In genomic region chr21:44428281-44428942, GRCh38 we compare ENCODE assay signal across 8 cellular contexts. TPM values are rescaled to one million over a fixed set of nuclear protein-coding genes. Genes with fewer than 3 reads are reported as not detected.
DNase-seq lines count a peak whose midpoint lies in the region; ATAC-seq and TF ChIP-seq lines count a peak whose summit lies in the region.

No MANE protein-coding gene starts in this region.

- H3K4me1 ChIP-seq in gastroesophageal sphincter = no peaks in the 10 kb centered on the region

- ATAC-seq in GM21390 (IDR thresholded peaks at IDR 0.05; ENCODE audit: unreplicated experiment) = no peak
- no peak for ATAC-seq in HG03521 (IDR thresholded peaks at IDR 0.05; ENCODE audit: unreplicated experiment)
- ATAC-seq in gastroesophageal sphincter = no peak

- H3K9me3 ChIP-seq in gastroesophageal sphincter = peaks cover 0 to 25% (median 0%) of the 10 kb centered on the region in 3 donors

- TF ChIP-seq POLR2A in gastroesophageal sphincter (IDR thresholded peaks at IDR 0.05) = no peak

- H3K4me3 ChIP-seq in gastroesophageal sphincter = no peak overlapping the region

- no peaks in the 10 kb centered on the region for H3K36me3 ChIP-seq in gastroesophageal sphincter

- WGBS in gastroesophageal sphincter (ENCODE audit: low coverage in 1 of 2), 2 donors = 54 to 63% methylated on average over 3 of the region's 3 CpGs

- peak; percentile 5 for DNase-seq in GDM1 (lab: John Stamatoyannopoulos, UW)
- DNase-seq in NCI-H526 treated with DMSO at 0.1 percent for 48 hours (lab: John Stamatoyannopoulos, UW) = peak; percentile 72
- peak; percentile 22 to 48 (median 22) for DNase-seq in activated CD8-positive, alpha-beta memory T cell treated with anti-CD3 and anti-CD28 coated beads for 48 hours (ENCODE audit: low read depth in 2 of 3, low spot score in 2 of 3)
- peak; percentile 28 for DNase-seq in iPS DF 4.7 (ENCODE audit: extremely low read depth, low spot score)
- DNase-seq in ureter (ENCODE audit: low spot score) = peak; percentile 40

- no peak for TF ChIP-seq CTCF in gastroesophageal sphincter (IDR thresholded peaks at IDR 0.05)

- peaks cover 41% of the 10 kb centered on the region for H3K27me3 ChIP-seq in gastroesophageal sphincter

- no peak overlapping the region for H3K27ac ChIP-seq in gastroesophageal sphincter

- TF ChIP-seq EP300 in gastroesophageal sphincter (IDR thresholded peaks at IDR 0.05) = no peak

RNA-seq across cellular contexts. Expression of gene LRRC3, which starts 26.9 kb away (rescaled TPM):
- total RNA-seq in ureter = 3.8 TPM
- 1 to 10 TPM; 2.7 to 8.3 (median 6.7) TPM for total RNA-seq in gastroesophageal sphincter

Comparison
In these comparisons a context has a peak if more than half of its experiments do, and no peak if none do; other contexts are left out.
1. DNase-seq: peak in every context shown above with its lines; median percentile 72 in NCI-H526 treated with DMSO at 0.1 percent for 48 hours; 40 in ureter; 28 in iPS DF 4.7; 22 in activated CD8-positive, alpha-beta memory T cell treated with anti-CD3 and anti-CD28 coated beads for 48 hours; 5 in GDM1.